9 cellular contexts compared by ENCODE assay signal in the genomic region with DNA sequence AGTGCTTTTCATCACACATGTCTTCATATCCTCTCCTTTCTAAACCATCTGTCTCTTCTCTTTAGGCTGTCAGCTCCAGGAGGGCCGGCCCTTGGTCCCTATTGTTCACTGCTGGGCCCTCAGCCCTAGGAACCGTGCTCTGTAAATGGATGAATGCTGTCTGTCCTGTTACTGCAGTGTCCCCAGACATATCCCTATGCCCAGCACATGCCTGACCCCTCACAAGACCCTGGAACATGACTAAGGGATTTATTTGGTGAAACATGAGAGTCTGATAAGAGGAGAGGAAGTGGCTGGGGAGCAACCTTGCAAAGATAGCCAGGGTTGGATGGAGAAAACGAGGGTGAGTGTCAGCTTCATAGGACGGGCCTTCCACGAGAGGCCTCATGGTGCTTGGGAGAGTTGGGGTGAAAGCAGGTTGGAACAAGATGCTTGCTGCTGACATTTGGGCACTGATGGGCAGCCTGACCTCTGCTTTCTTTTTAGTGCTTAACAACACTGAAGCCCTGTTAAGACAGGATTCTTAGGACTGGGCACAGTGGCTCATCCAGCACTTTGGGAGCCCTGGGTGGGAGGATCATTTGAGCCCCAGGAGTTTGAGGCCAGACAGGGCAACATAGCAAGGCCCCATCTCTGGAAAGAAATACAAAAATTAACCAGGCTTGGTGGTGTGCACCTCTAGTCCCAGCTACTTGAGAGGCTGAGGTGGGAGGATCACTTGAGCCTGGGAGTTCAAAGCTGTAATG. TPM values are rescaled to one million over a fixed set of nuclear protein-coding genes. Genes with fewer than 3 reads are reported as not detected.
DNase-seq lines count a peak whose midpoint lies in the region; ATAC-seq and TF ChIP-seq lines count a peak whose summit lies in the region.
"Had no signal": no experiment of that assay in that cellular context is flagged by ENCODE, and none has a peak within 500 bp of the region (broad histone marks: within the 10 kb centered on the region; RNA-seq: fewer than 3 reads in every experiment).

No MANE protein-coding gene starts in this region.

- DNase-seq in CD8-positive, alpha-beta memory T cell = no peak
- DNase-seq in NCI-H226 = peak; percentile 25
- no peak for DNase-seq in natural killer cell
- DNase-seq in HPDE6-E6E7 (ENCODE audit: extremely low spot score) = no peak
- DNase-seq in NCI-H1436 (lab: John Stamatoyannopoulos, UW) = no peak
- DNase-seq: activated CD4-positive, alpha-beta memory T cell treated with anti-CD3 and anti-CD28 coated beads for 36 hours had no signal

- H3K4me1 ChIP-seq in CD8-positive, alpha-beta memory T cell (ENCODE audit: insufficient read depth, low read length) = peaks cover 19% of the 10 kb centered on the region

- peaks cover 26 to 82% (median 64%) of the 10 kb centered on the region in 3 donors for H3K4me1 Mint-ChIP-seq in CD8-positive, alpha-beta memory T cell
- peaks cover 49% of the 10 kb centered on the region for H3K4me1 Mint-ChIP-seq in dendritic cell treated with granulocyte-macrophage colony-stimulating factor and Interleukin-4, amounts not matched to agents 40 ng/mL and 50 ng/mL, for 4 days (ENCODE audit: low read depth)
- peaks cover 22 to 62% of the 10 kb centered on the region in 2 donors for H3K4me1 Mint-ChIP-seq in natural killer cell

- peak overlapping the region; percentile 38 for H3K27ac ChIP-seq in CD8-positive, alpha-beta memory T cell (ENCODE audit: low read depth, low read length)

- no peak for TF ChIP-seq CTCF in natural killer cell (IDR thresholded peaks at IDR 0.05)

- no peak overlapping the region for H3K4me3 ChIP-seq in CD8-positive, alpha-beta memory T cell (ENCODE audit: low read length)

- H3K27me3 ChIP-seq in CD8-positive, alpha-beta memory T cell (ENCODE audit: insufficient read depth, low read length, poor library complexity, severe bottlenecking) = no peaks in the 10 kb centered on the region

- intact Hi-C loops in dendritic cell treated with granulocyte-macrophage colony-stimulating factor and Interleukin-4, amounts not matched to agents 40 ng/mL and 50 ng/mL, for 4 days (cut with micrococcal nuclease) = loop anchor here (5.0 kb wide), 1 partner anchor 36 kb away; no protein-coding TSS in a partner anchor
- intact Hi-C loops in natural killer cell (cut with micrococcal nuclease) = no loop called here

- no peaks in the 10 kb centered on the region for H3K27me3 Mint-ChIP-seq in CD8-positive, alpha-beta memory T cell
- no peaks in the 10 kb centered on the region for H3K27me3 Mint-ChIP-seq in dendritic cell treated with granulocyte-macrophage colony-stimulating factor and Interleukin-4, amounts not matched to agents 40 ng/mL and 50 ng/mL, for 4 days
- no peaks in the 10 kb centered on the region for H3K27me3 Mint-ChIP-seq in natural killer cell (ENCODE audit: low read depth in 2 of 2)
- H3K27me3 Mint-ChIP-seq: activated CD4-positive, alpha-beta memory T cell treated with anti-CD3 and anti-CD28 coated beads for 36 hours had no signal

- peaks cover 0 to 2% (median 0%) of the 10 kb centered on the region in 5 donors for H3K9me3 Mint-ChIP-seq in CD8-positive, alpha-beta memory T cell
- no peaks in the 10 kb centered on the region for H3K9me3 Mint-ChIP-seq in dendritic cell treated with granulocyte-macrophage colony-stimulating factor and Interleukin-4, amounts not matched to agents 40 ng/mL and 50 ng/mL, for 4 days
- H3K9me3 Mint-ChIP-seq in natural killer cell = no peaks in the 10 kb centered on the region
- H3K9me3 Mint-ChIP-seq: activated CD4-positive, alpha-beta memory T cell treated with anti-CD3 and anti-CD28 coated beads for 36 hours had no signal

- peaks cover 0 to 30% (median 8%) of the 10 kb centered on the region in 3 donors for H3K36me3 Mint-ChIP-seq in CD8-positive, alpha-beta memory T cell
- H3K36me3 Mint-ChIP-seq in dendritic cell treated with granulocyte-macrophage colony-stimulating factor and Interleukin-4, amounts not matched to agents 40 ng/mL and 50 ng/mL, for 4 days (ENCODE audit: low read depth) = peaks cover 62% of the 10 kb centered on the region
- H3K36me3 Mint-ChIP-seq in natural killer cell = no peaks in the 10 kb centered on the region

- no peaks in the 10 kb centered on the region for H3K36me3 ChIP-seq in CD8-positive, alpha-beta memory T cell (ENCODE audit: insufficient read depth, low read length)

- ATAC-seq in natural killer cell (peak in 2 of 3 donors; percentile 18 to 63), HG03520 (IDR thresholded peaks at IDR 0.05; ENCODE audit: unreplicated experiment) (no peak), GM19455 (IDR thresholded peaks at IDR 0.05; ENCODE audit: unreplicated experiment) (no peak)

- POLR2A ChIA-PET in CD8-positive, alpha-beta memory T cell (lab: Charles Lee) = interaction anchor here (0.6 kb wide), 1 partner anchor 31 kb away, joined by 4 read pairs; no protein-coding TSS in a partner anchor

- peak overlapping the region in 7 of 8 donors; percentile 14 to 94 (median 63) for H3K27ac Mint-ChIP-seq in CD8-positive, alpha-beta memory T cell
- H3K27ac Mint-ChIP-seq in dendritic cell treated with granulocyte-macrophage colony-stimulating factor and Interleukin-4, amounts not matched to agents 40 ng/mL and 50 ng/mL, for 4 days = peak overlapping the region; percentile 48
- H3K27ac Mint-ChIP-seq in natural killer cell = peak overlapping the region; percentile 28 to 37
- H3K27ac Mint-ChIP-seq: activated CD4-positive, alpha-beta memory T cell treated with anti-CD3 and anti-CD28 coated beads for 36 hours had no signal

- H3K9me3 ChIP-seq in CD8-positive, alpha-beta memory T cell (ENCODE audit: low read length) = no peaks in the 10 kb centered on the region

- peak overlapping the region in 1 of 7 donors; percentile 29 for H3K4me3 Mint-ChIP-seq in CD8-positive, alpha-beta memory T cell
- H3K4me3 Mint-ChIP-seq in dendritic cell treated with granulocyte-macrophage colony-stimulating factor and Interleukin-4, amounts not matched to agents 40 ng/mL and 50 ng/mL, for 4 days = no peak overlapping the region
- no peak overlapping the region for H3K4me3 Mint-ChIP-seq in natural killer cell
- H3K4me3 Mint-ChIP-seq: activated CD4-positive, alpha-beta memory T cell treated with anti-CD3 and anti-CD28 coated beads for 36 hours had no signal

- CTCF ChIA-PET in CD8-positive, alpha-beta memory T cell (lab: Charles Lee) = no interaction called here

RNA-seq across cellular contexts. Expression of gene ABCC1, which starts 39.0 kb away (rescaled TPM):
- 10 to 100 TPM; 64.6 to 64.8 TPM for total RNA-seq in CD8-positive, alpha-beta memory T cell
- 9.9 TPM for polyA plus RNA-seq in CD8-positive, alpha-beta memory T cell
- 10 to 100 TPM; 24.5 to 53.9 (median 27.9) TPM for total RNA-seq in natural killer cell

Comparison
In these comparisons a context has a peak if more than half of its experiments do, and no peak if none do; other contexts are left out.
1. ATAC-seq: peak in natural killer cell (2 of 3); none in HG03520 (single experiment) and GM19455 (single experiment).
2. Peak in every context shown above with its lines, with median percentiles within 50 percentile points of each other: H3K27ac Mint-ChIP-seq.